Comparison of ENCODE assay signal across 1 cellular context in genomic region chr9:14616188-14616982, GRCh38.
TF ChIP-seq lines count a peak whose summit lies in the region.

No MANE protein-coding gene starts in this region.

TF ChIP-seq in GM23338, 12 proteins besides CTCF, POLR2A, EP300 and RAD21 (continued from another document):
- no peak for TF ChIP-seq ZNF462 (CRISPR knock-in tag; IDR thresholded peaks at IDR 0.05)
- TF ChIP-seq ZNF114 (CRISPR knock-in tag; IDR thresholded peaks at IDR 0.05): no peak
- TF ChIP-seq ZNF331 (CRISPR knock-in tag; IDR thresholded peaks at IDR 0.05; ENCODE audit: low read depth): no peak
